Comparison of ENCODE assay signal across 1 cellular context in genomic region chr10:44995581-44995913, GRCh38.
TF ChIP-seq lines count a peak whose summit lies in the region.

No MANE protein-coding gene starts in this region.

TF ChIP-seq in HepG2, 621 proteins besides CTCF, POLR2A, EP300 and RAD21 (continued from another document):
- TF ChIP-seq E2F5 (CRISPR knock-in tag; conservative IDR thresholded peaks at IDR 0.05) (no peak), ARNT2 (CRISPR knock-in tag; IDR thresholded peaks at IDR 0.05; ENCODE audit: low read depth) (0 out of 2 replicates have a peak, but pooled peaks have one; percentile 10), ZNF678 (CRISPR knock-in tag; IDR thresholded peaks at IDR 0.05) (0 out of 2 replicates have a peak, but pooled peaks have one; percentile 77)
